Comparison of ENCODE assay signal across 22 cellular contexts in genomic region chr5:33794550-33795300, GRCh38.
DNase-seq lines count a peak whose midpoint lies in the region; ATAC-seq and TF ChIP-seq lines count a peak whose summit lies in the region.
"Had no signal": no experiment of that assay in that cellular context is flagged by ENCODE, and none has a peak within 500 bp of the region (broad histone marks: within the 10 kb centered on the region; RNA-seq: fewer than 3 reads in every experiment).

No MANE protein-coding gene starts in this region.

- ATAC-seq in left cardiac atrium = no peak
- no peak for ATAC-seq in left colon
- ATAC-seq: activated CD4-positive, CD25-positive, alpha-beta regulatory T cell treated with anti-CD3 and anti-CD28 coated beads, Interleukin-2, amount 50 U/mL, for 24 hours; gastrocnemius medialis; stimulated activated effector memory CD8-positive, alpha-beta T cell treated with anti-CD3 and anti-CD28 coated beads, Interleukin-12 subunit alpha, Interleukin-12 subunit beta, amount 100 ng/mL, for 72 hours; T-helper 17 cell had no signal

- H3K27me3 ChIP-seq in left ventricle myocardium inferior (ENCODE audit: low read depth) (no peaks in the 10 kb centered on the region), dorsolateral prefrontal cortex (peaks cover 0 to 4% (median 0%) of the 10 kb centered on the region in 45 donors)
- H3K27me3 ChIP-seq: gastrocnemius medialis, sigmoid colon, transverse colon had no signal

- H3K4me3 Mint-ChIP-seq in activated T-helper 2 cell treated with anti-CD3 and anti-CD28 coated beads, Interferon-gamma antibody, Interleukin-2, Interleukin-4, amounts not matched to agents 10 μg/mL and 5 μg/mL and 100 μg/mL, durations not matched to agents 14 hours and 24 hours and 36 hours (ENCODE audit: low read depth) = no peak overlapping the region
- H3K4me3 Mint-ChIP-seq: brain; immature natural killer cell; neural crest cell; stimulated activated effector memory CD8-positive, alpha-beta T cell treated with anti-CD3 and anti-CD28 coated beads, Interleukin-12 subunit alpha, Interleukin-12 subunit beta, amount 100 ng/mL, for 72 hours; T-helper 17 cell had no signal

- H3K4me3 ChIP-seq in left ventricle myocardium inferior = no peak overlapping the region
- H3K4me3 ChIP-seq in foreskin fibroblast (ENCODE audit: low read depth in 1 of 2, low read length in 2 of 2) = peak overlapping the region; percentile 49 to 52
- no peak overlapping the region for H3K4me3 ChIP-seq in dorsolateral prefrontal cortex
- H3K4me3 ChIP-seq: sigmoid colon, transverse colon had no signal

- H3K27ac ChIP-seq in left ventricle myocardium inferior (replicated peaks) (peak overlapping the region; percentile 67), dorsolateral prefrontal cortex (no peak overlapping the region)
- H3K27ac ChIP-seq: sigmoid colon, transverse colon had no signal

- no peaks in the 10 kb centered on the region for H3K4me1 Mint-ChIP-seq in activated T-helper 2 cell treated with anti-CD3 and anti-CD28 coated beads, Interferon-gamma antibody, Interleukin-2, Interleukin-4, amounts not matched to agents 10 μg/mL and 5 μg/mL and 100 μg/mL, durations not matched to agents 14 hours and 24 hours and 36 hours (ENCODE audit: low read depth)
- H3K4me1 Mint-ChIP-seq: immature natural killer cell; stimulated activated effector memory CD8-positive, alpha-beta T cell treated with anti-CD3 and anti-CD28 coated beads, Interleukin-12 subunit alpha, Interleukin-12 subunit beta, amount 100 ng/mL, for 72 hours; T-helper 17 cell had no signal

- H3K27ac Mint-ChIP-seq in activated T-helper 2 cell treated with anti-CD3 and anti-CD28 coated beads, Interferon-gamma antibody, Interleukin-2, Interleukin-4, amounts not matched to agents 10 μg/mL and 5 μg/mL and 100 μg/mL, durations not matched to agents 14 hours and 24 hours and 36 hours = no peak overlapping the region
- H3K27ac Mint-ChIP-seq: immature natural killer cell; stimulated activated effector memory CD8-positive, alpha-beta T cell treated with anti-CD3 and anti-CD28 coated beads, Interleukin-12 subunit alpha, Interleukin-12 subunit beta, amount 100 ng/mL, for 72 hours; T-helper 17 cell had no signal

- no peaks in the 10 kb centered on the region for H3K9me3 Mint-ChIP-seq in activated T-helper 2 cell treated with anti-CD3 and anti-CD28 coated beads, Interferon-gamma antibody, Interleukin-2, Interleukin-4, amounts not matched to agents 10 μg/mL and 5 μg/mL and 100 μg/mL, durations not matched to agents 14 hours and 24 hours and 36 hours
- H3K9me3 Mint-ChIP-seq: neural crest cell; stimulated activated effector memory CD8-positive, alpha-beta T cell treated with anti-CD3 and anti-CD28 coated beads, Interleukin-12 subunit alpha, Interleukin-12 subunit beta, amount 100 ng/mL, for 72 hours had no signal

- H3K27me3 Mint-ChIP-seq in activated T-helper 2 cell treated with anti-CD3 and anti-CD28 coated beads, Interferon-gamma antibody, Interleukin-2, Interleukin-4, amounts not matched to agents 10 μg/mL and 5 μg/mL and 100 μg/mL, durations not matched to agents 14 hours and 24 hours and 36 hours (ENCODE audit: low read depth) = no peaks in the 10 kb centered on the region
- H3K27me3 Mint-ChIP-seq: brain, T-helper 17 cell had no signal

- no peaks in the 10 kb centered on the region for H3K9me3 ChIP-seq in left ventricle myocardium inferior (replicated peaks)
- H3K9me3 ChIP-seq: gastrocnemius medialis, sigmoid colon, transverse colon had no signal

- intact Hi-C loops in left ventricle myocardium inferior (cut with micrococcal nuclease) (no loop called here), left cardiac atrium (cut with DNase I) (no loop called here), dorsolateral prefrontal cortex (cut with DNase I) (no loop called here), left colon (cut with DNase I, micrococcal nuclease) (no loop called here)
- intact Hi-C loops in activated T-helper 2 cell treated with anti-CD3 and anti-CD28 coated beads, Interferon-gamma antibody, Interleukin-2, Interleukin-4, amounts not matched to agents 10 μg/mL and 5 μg/mL and 100 μg/mL, durations not matched to agents 14 hours and 24 hours and 36 hours (cut with micrococcal nuclease) = no loop called here

- no peak for TF ChIP-seq CTCF in left ventricle myocardium inferior (IDR thresholded peaks at IDR 0.05; ENCODE audit: borderline replicate concordance)
- TF ChIP-seq CTCF in foreskin fibroblast (IDR thresholded peaks at IDR 0.05; ENCODE audit: low read depth, low read length) = no peak
- TF ChIP-seq CTCF in dorsolateral prefrontal cortex (IDR thresholded peaks at IDR 0.05 in 54 of 56, conservative IDR thresholded peaks at IDR 0.05 in 2 of 56; ENCODE audit: low read depth in 1 of 56, partially characterized antibody in 56 of 56) = no peak

- no peaks in the 10 kb centered on the region for H3K36me3 Mint-ChIP-seq in activated T-helper 2 cell treated with anti-CD3 and anti-CD28 coated beads, Interferon-gamma antibody, Interleukin-2, Interleukin-4, amounts not matched to agents 10 μg/mL and 5 μg/mL and 100 μg/mL, durations not matched to agents 14 hours and 24 hours and 36 hours (ENCODE audit: low read depth)
- H3K36me3 Mint-ChIP-seq: brain; immature natural killer cell; stimulated activated effector memory CD8-positive, alpha-beta T cell treated with anti-CD3 and anti-CD28 coated beads, Interleukin-12 subunit alpha, Interleukin-12 subunit beta, amount 100 ng/mL, for 72 hours had no signal

- H3K4me1 ChIP-seq in left ventricle myocardium inferior = no peaks in the 10 kb centered on the region
- H3K4me1 ChIP-seq: gastrocnemius medialis, sigmoid colon, transverse colon had no signal

- DNase-seq in left ventricle myocardium inferior (no peak), left cardiac atrium (no peak), amniotic epithelial cell (ENCODE audit: low read depth) (peak; percentile 63), foreskin fibroblast (peak; percentile 68 to 81), dorsolateral prefrontal cortex (no peak), left colon (no peak), NCI-H524 treated with DMSO at 0.1 percent for 48 hours (lab: John Stamatoyannopoulos, UW) (no peak)
- DNase-seq in activated T-helper 2 cell treated with anti-CD3 and anti-CD28 coated beads, Interferon-gamma antibody, Interleukin-2, Interleukin-4, amounts not matched to agents 10 μg/mL and 5 μg/mL and 100 μg/mL, durations not matched to agents 14 hours and 24 hours and 36 hours (ENCODE audit: low spot score) = no peak
- DNase-seq: ACHN; COR-L47; effector CD8-positive, alpha-beta T cell; gastrocnemius medialis; GF-D8; immature natural killer cell; NCI-H1105; sigmoid colon; T-helper 17 cell; transverse colon had no signal

- H3K36me3 ChIP-seq in left ventricle myocardium inferior = no peaks in the 10 kb centered on the region
- H3K36me3 ChIP-seq: gastrocnemius medialis, sigmoid colon, transverse colon had no signal

Comparison
In these comparisons a context has a peak if more than half of its experiments do, and no peak if none do; other contexts are left out.
1. DNase-seq: peak in amniotic epithelial cell (single experiment) and foreskin fibroblast (2 of 2); none in left ventricle myocardium inferior (single experiment), left cardiac atrium (single experiment), dorsolateral prefrontal cortex (0 of 10), left colon (0 of 2), activated T-helper 2 cell treated with anti-CD3 and anti-CD28 coated beads, Interferon-gamma antibody, Interleukin-2, Interleukin-4, amounts not matched to agents 10 μg/mL and 5 μg/mL and 100 μg/mL, durations not matched to agents 14 hours and 24 hours and 36 hours (single experiment) and NCI-H524 treated with DMSO at 0.1 percent for 48 hours (single experiment).
2. H3K4me3 ChIP-seq: peak in foreskin fibroblast (2 of 2); none in left ventricle myocardium inferior (single experiment) and dorsolateral prefrontal cortex (0 of 59).